In the genomic region with DNA sequence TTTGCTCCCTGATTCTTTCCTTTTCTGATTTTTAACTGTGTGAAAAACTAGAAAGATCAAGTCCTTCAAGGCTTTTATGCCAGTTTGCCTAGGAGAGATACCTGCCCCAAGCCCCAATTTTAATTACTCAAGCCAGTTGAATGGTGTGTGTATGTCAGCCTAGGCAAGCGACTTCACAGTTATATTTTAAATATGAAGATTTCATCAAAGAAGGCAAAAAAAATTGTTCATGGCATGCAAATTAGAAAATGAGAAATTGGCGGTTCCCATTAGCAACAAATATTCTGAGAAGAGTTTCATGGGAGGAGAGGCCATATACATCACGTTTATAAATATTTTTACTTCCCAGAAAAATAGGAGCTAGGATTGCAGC, we compare ENCODE assay signal across 11 cellular contexts.
DNase-seq lines count a peak whose midpoint lies in the region; ATAC-seq and TF ChIP-seq lines count a peak whose summit lies in the region.
"Had no signal": no experiment of that assay in that cellular context is flagged by ENCODE, and none has a peak within 500 bp of the region (broad histone marks: within the 10 kb centered on the region; RNA-seq: fewer than 3 reads in every experiment).

No MANE protein-coding gene starts in this region.

- H3K9me3 ChIP-seq in HUES6 (ENCODE audit: control insufficient read depth, insufficient read depth, low read depth, low read length) (no peaks in the 10 kb centered on the region), tibial artery (no peaks in the 10 kb centered on the region)

- H3K4me3 Mint-ChIP-seq in mesothelial cell of epicardium, result peak overlapping the region; percentile 84

- DNase-seq in dorsolateral prefrontal cortex (no peak), mesothelial cell of epicardium (ENCODE audit: low spot score in 2 of 2, unreplicated experiment in 2 of 2) (no peak), tibial artery (no peak), DMS 273 treated with DMSO at 0.1 percent for 48 hours (lab: John Stamatoyannopoulos, UW) (no peak), NCI-H345 treated with DMSO at 0.1 percent for 48 hours (lab: John Stamatoyannopoulos, UW; ENCODE audit: unreplicated experiment) (no peak)
- DNase-seq: activated CD4-positive, alpha-beta T cell treated with anti-CD3 and anti-CD28 coated beads, Interleukin-2, amount 50 U/mL, for 1 hour; activated naive CD4-positive, alpha-beta T cell treated with anti-CD3 and anti-CD28 coated beads, Interleukin-2, amount 50 U/mL, for 16 hours; effector CD8-positive, alpha-beta T cell had no signal

- peaks cover 43% of the 10 kb centered on the region for H3K27me3 Mint-ChIP-seq in mesothelial cell of epicardium (ENCODE audit: low read depth)

- no peak overlapping the region for H3K27ac ChIP-seq in HUES6 (ENCODE audit: low read depth, low read length)
- peak overlapping the region in 42 of 59 donors; percentile 4 to 73 (median 57) for H3K27ac ChIP-seq in dorsolateral prefrontal cortex
- H3K27ac ChIP-seq in tibial artery, result peak overlapping the region in 1 of 2 donors; percentile 24
- H3K27ac ChIP-seq: SK-N-MC had no signal

- TF ChIP-seq CTCF in dorsolateral prefrontal cortex (IDR thresholded peaks at IDR 0.05 in 54 of 56, conservative IDR thresholded peaks at IDR 0.05 in 2 of 56; ENCODE audit: low read depth in 1 of 56, partially characterized antibody in 56 of 56), result no peak
- no peak for TF ChIP-seq CTCF in mesothelial cell of epicardium (IDR thresholded peaks at IDR 0.05; ENCODE audit: unreplicated experiment)
- no peak for TF ChIP-seq CTCF in tibial artery (IDR thresholded peaks at IDR 0.05)

- H3K27me3 ChIP-seq in HUES6 (ENCODE audit: control insufficient read depth, insufficient read depth, low read length) (peaks cover 26% of the 10 kb centered on the region), dorsolateral prefrontal cortex (peaks cover 0 to 20% (median 0%) of the 10 kb centered on the region in 45 donors), tibial artery (peaks cover 0 to 9% of the 10 kb centered on the region in 2 donors)

- no peak overlapping the region for H3K27ac Mint-ChIP-seq in mesothelial cell of epicardium

- H3K36me3 ChIP-seq in HUES6 (ENCODE audit: control insufficient read depth, insufficient read depth, low read length) (no peaks in the 10 kb centered on the region), tibial artery (no peaks in the 10 kb centered on the region)

- no peak overlapping the region for H3K9ac ChIP-seq in HUES6 (ENCODE audit: low read length)

- H3K4me1 ChIP-seq in HUES6 (ENCODE audit: control insufficient read depth, insufficient read depth, low read length) (peaks cover 17% of the 10 kb centered on the region), tibial artery (peaks cover 0 to 13% (median 13%) of the 10 kb centered on the region in 4 donors)

- intact Hi-C loops in dorsolateral prefrontal cortex (cut with DNase I) (no loop called here), tibial artery (cut with DNase I; ENCODE audit: low total_unique reads) (no loop called here)

- no peak for ATAC-seq in GM19397 (IDR thresholded peaks at IDR 0.05; ENCODE audit: unreplicated experiment)

- no peaks in the 10 kb centered on the region for H3K36me3 Mint-ChIP-seq in mesothelial cell of epicardium

- H3K4me3 ChIP-seq in HUES6 (ENCODE audit: low read depth, low read length), result peak overlapping the region; percentile 82
- H3K4me3 ChIP-seq in dorsolateral prefrontal cortex, result peak overlapping the region; percentile 9 to 75 (median 54)
- peak overlapping the region; percentile 42 to 56 for H3K4me3 ChIP-seq in tibial artery
- H3K4me3 ChIP-seq: SK-N-MC had no signal

- peaks cover 17% of the 10 kb centered on the region for H3K4me1 Mint-ChIP-seq in mesothelial cell of epicardium

- no peaks in the 10 kb centered on the region for H3K9me3 Mint-ChIP-seq in mesothelial cell of epicardium
